Comparison of ENCODE assay signal across 8 cellular contexts in genomic region chr6:34196116-34196832, GRCh38. TPM values are rescaled to one million over a fixed set of nuclear protein-coding genes. Genes with fewer than 3 reads are reported as not detected.
A peak's percentile ranks its signal among the peaks of the same experiment; 100 is the strongest.
DNase-seq lines count a peak whose midpoint lies in the region; ATAC-seq, FAIRE-seq and TF ChIP-seq lines count a peak whose summit lies in the region.

No MANE protein-coding gene starts in this region.

- H3K9me3 ChIP-seq in SJCRH30 (replicated peaks) (no peaks in the 10 kb centered on the region), subcutaneous abdominal adipose tissue (ENCODE audit: control insufficient read depth in 5 of 5, low read length in 5 of 5) (no peaks in the 10 kb centered on the region)

- ATAC-seq in GM18502 (IDR thresholded peaks at IDR 0.05; ENCODE audit: poor library complexity, unreplicated experiment), result peak; percentile 56
- peak; percentile 99 for ATAC-seq in omental fat pad (ENCODE audit: low FRiP score)

- DNase-seq in HUDEP-2 (lab: John Stamatoyannopoulos, UW; ENCODE audit: unreplicated experiment in 76 of 76), result peak in 69 of 76 experiments; percentile 13 to 87 (median 73)
- peak; percentile 64 to 79 for DNase-seq in SJCRH30
- peak; percentile 91 for DNase-seq in activated gamma-delta T cell treated with Interleukin-2 at 50 U/mL for 16 hours
- DNase-seq in frontal cortex (ENCODE audit: low spot score in 2 of 2), result peak; percentile 84 to 95
- DNase-seq in omental fat pad (ENCODE audit: low spot score), result peak; percentile 89

- H2AFZ ChIP-seq in ACC112 (ENCODE audit: low read length, unreplicated experiment), result peak overlapping the region; percentile 89

- peak overlapping the region in 3 of 5 donors; percentile 60 to 66 (median 63) for H3K9ac ChIP-seq in subcutaneous abdominal adipose tissue (ENCODE audit: low read length in 5 of 5)

- no peak for FAIRE-seq in frontal cortex (lab: Jason Lieb, UNC)

- H3K36me3 ChIP-seq in ACC112 (ENCODE audit: insufficient read depth, low read length) (no peaks in the 10 kb centered on the region), SJCRH30 (no peaks in the 10 kb centered on the region), subcutaneous abdominal adipose tissue (ENCODE audit: control insufficient read depth in 5 of 5, insufficient read depth in 5 of 5, low read length in 5 of 5) (no peaks in the 10 kb centered on the region)

- TF ChIP-seq CTCF in omental fat pad (IDR thresholded peaks at IDR 0.05), result peak in 1 of 3 donors; percentile 91

- no peak overlapping the region for H3K27ac ChIP-seq in ACC112 (ENCODE audit: low read depth, low read length)
- no peak overlapping the region for H3K27ac ChIP-seq in SJCRH30
- H3K27ac ChIP-seq in subcutaneous abdominal adipose tissue (ENCODE audit: low read depth, low read length), result no peak overlapping the region

- H3K4me1 ChIP-seq in ACC112 (ENCODE audit: control insufficient read depth, insufficient read depth, low read length, unreplicated experiment), result no peaks in the 10 kb centered on the region
- H3K4me1 ChIP-seq in SJCRH30, result no peaks in the 10 kb centered on the region
- H3K4me1 ChIP-seq in subcutaneous abdominal adipose tissue (ENCODE audit: control insufficient read depth in 5 of 5, insufficient read depth in 5 of 5, low read length in 5 of 5), result peaks cover 0 to 16% (median 10%) of the 10 kb centered on the region in 5 donors

- peak overlapping the region; percentile 75 for H3K4me3 ChIP-seq in ACC112 (ENCODE audit: low read depth, low read length)
- peak overlapping the region; percentile 28 for H3K4me3 ChIP-seq in SJCRH30
- H3K4me3 ChIP-seq in subcutaneous abdominal adipose tissue (ENCODE audit: low read depth in 1 of 5, low read length in 5 of 5), result peak overlapping the region; percentile 45 to 82 (median 72)

- no peaks in the 10 kb centered on the region for H3K79me2 ChIP-seq in ACC112 (ENCODE audit: control insufficient read depth, insufficient read depth, low read length, unreplicated experiment)

- H3K27me3 ChIP-seq in ACC112 (ENCODE audit: insufficient read depth, low read length) (no peaks in the 10 kb centered on the region), SJCRH30 (peaks cover 3% of the 10 kb centered on the region), subcutaneous abdominal adipose tissue (ENCODE audit: control insufficient read depth in 5 of 5, insufficient read depth in 4 of 5, low read length in 5 of 5) (peaks cover 0 to 2% (median 0%) of the 10 kb centered on the region in 5 donors)

RNA-seq across cellular contexts. Expression of gene HMGA1, which starts 40.4 kb away (rescaled TPM):
- 126 and 129 TPM in 2 replicates for total RNA-seq in SJCRH30 (2014; rRNA removed; shearing (Covaris generic))
- total RNA-seq in frontal cortex (24.5 TPM), omental fat pad (10 to 100 TPM; 15.6 to 80.7 (median 31.3) TPM)

RNA-seq across cellular contexts. Expression of gene GRM4, which starts 50.4 kb away (rescaled TPM):
- 0.06 and 0.08 TPM in 2 replicates for total RNA-seq in SJCRH30 (2014; rRNA removed; shearing (Covaris generic))
- total RNA-seq in frontal cortex (3.7 TPM), omental fat pad (under 1 TPM in 1 of 4 donors, not detected in 3; 0.60 TPM)

RNA-seq across cellular contexts. Expression of gene SMIM29, which starts 52.5 kb away (rescaled TPM):
- total RNA-seq in SJCRH30 (2014; rRNA removed; shearing (Covaris generic)), result 3.1 and 3.2 TPM in 2 replicates
- total RNA-seq in frontal cortex (23.2 TPM), omental fat pad (10 to 100 TPM; 11.8 to 23.8 (median 17.2) TPM)
